19 cellular contexts compared by ENCODE assay signal in genomic region chr2:239651859-239652258, GRCh38.
DNase-seq lines count a peak whose midpoint lies in the region; ATAC-seq and TF ChIP-seq lines count a peak whose summit lies in the region.
"Had no signal": no experiment of that assay in that cellular context is flagged by ENCODE, and none has a peak within 500 bp of the region (broad histone marks: within the 10 kb centered on the region; RNA-seq: fewer than 3 reads in every experiment).

No MANE protein-coding gene starts in this region.

- peak overlapping the region in 1 of 2 donors; percentile 23 for H3K27ac Mint-ChIP-seq in activated naive CD4-positive, alpha-beta T cell treated with anti-CD3 and anti-CD28 coated beads, Interleukin-2, amount 50 U/mL, for 72 hours
- H3K27ac Mint-ChIP-seq in stimulated activated effector memory CD8-positive, alpha-beta T cell treated with anti-CD3 and anti-CD28 coated beads, Interleukin-12 subunit alpha, Interleukin-12 subunit beta, amount 100 ng/mL, for 72 hours, result no peak overlapping the region
- H3K27ac Mint-ChIP-seq: CD14-positive monocyte; CD4-positive, CD25-positive, alpha-beta regulatory T cell; CD8-positive, alpha-beta memory T cell had no signal

- H3K4me1 Mint-ChIP-seq in stimulated activated effector memory CD8-positive, alpha-beta T cell treated with anti-CD3 and anti-CD28 coated beads, Interleukin-12 subunit alpha, Interleukin-12 subunit beta, amount 100 ng/mL, for 72 hours, result peaks cover 11% of the 10 kb centered on the region

- no peak overlapping the region for H3K4me3 ChIP-seq in coronary artery
- H3K4me3 ChIP-seq: BLaER1 had no signal

- no peak for DNase-seq in activated naive CD4-positive, alpha-beta T cell treated with anti-CD3 and anti-CD28 coated beads, Interleukin-2, amount 50 U/mL, for 72 hours (ENCODE audit: low spot score in 2 of 2)
- no peak for DNase-seq in activated naive CD4-positive, alpha-beta T cell treated with Interleukin-2 at 50 U/mL for 16 hours
- peak; percentile 5 for DNase-seq in coronary artery (ENCODE audit: low spot score)
- no peak for DNase-seq in stimulated activated effector memory CD8-positive, alpha-beta T cell treated with anti-CD3 and anti-CD28 coated beads, Interleukin-12 subunit alpha, Interleukin-12 subunit beta, amount 100 ng/mL, for 72 hours (ENCODE audit: low spot score in 2 of 2)
- DNase-seq in putamen (ENCODE audit: low spot score), result no peak
- no peak for DNase-seq in DMS 273 (lab: John Stamatoyannopoulos, UW; ENCODE audit: unreplicated experiment)
- DNase-seq in NCI-H146 (lab: John Stamatoyannopoulos, UW), result no peak
- DNase-seq: 8988T; ACHN; BE2C; C1 segment of cervical spinal cord; CD4-positive, alpha-beta memory T cell; CD4-positive, CD25-positive, alpha-beta regulatory T cell; CD8-positive, alpha-beta memory T cell; COR-L47; DMS79 treated with DMSO at 0.1 percent for 48 hours; GF-D8 had no signal

- H3K27ac ChIP-seq in coronary artery, result no peak overlapping the region
- H3K27ac ChIP-seq: BLaER1 had no signal

- H3K4me3 Mint-ChIP-seq in stimulated activated effector memory CD8-positive, alpha-beta T cell treated with anti-CD3 and anti-CD28 coated beads, Interleukin-12 subunit alpha, Interleukin-12 subunit beta, amount 100 ng/mL, for 72 hours, result no peak overlapping the region
- H3K4me3 Mint-ChIP-seq: CD14-positive monocyte; CD4-positive, alpha-beta memory T cell; CD4-positive, CD25-positive, alpha-beta regulatory T cell; CD8-positive, alpha-beta memory T cell had no signal

- no peak for TF ChIP-seq CTCF in coronary artery (IDR thresholded peaks at IDR 0.05)

- peaks cover 0 to 8% of the 10 kb centered on the region in 2 donors for H3K36me3 Mint-ChIP-seq in activated naive CD4-positive, alpha-beta T cell treated with anti-CD3 and anti-CD28 coated beads, Interleukin-2, amount 50 U/mL, for 72 hours
- H3K36me3 Mint-ChIP-seq in stimulated activated effector memory CD8-positive, alpha-beta T cell treated with anti-CD3 and anti-CD28 coated beads, Interleukin-12 subunit alpha, Interleukin-12 subunit beta, amount 100 ng/mL, for 72 hours, result no peaks in the 10 kb centered on the region
- H3K36me3 Mint-ChIP-seq: CD14-positive monocyte; CD4-positive, CD25-positive, alpha-beta regulatory T cell had no signal

- ATAC-seq in activated naive CD4-positive, alpha-beta T cell treated with anti-CD3 and anti-CD28 coated beads, Interleukin-2, amount 50 U/mL, for 72 hours, result peak; percentile 29 to 81
- peak; percentile 37 for ATAC-seq in stimulated activated effector memory CD8-positive, alpha-beta T cell treated with anti-CD3 and anti-CD28 coated beads, Interleukin-12 subunit alpha, Interleukin-12 subunit beta, amount 100 ng/mL, for 72 hours

- H3K9me3 Mint-ChIP-seq in activated naive CD4-positive, alpha-beta T cell treated with anti-CD3 and anti-CD28 coated beads, Interleukin-2, amount 50 U/mL, for 72 hours, result peaks cover 5 to 8% of the 10 kb centered on the region in 2 donors
- peaks cover 5% of the 10 kb centered on the region for H3K9me3 Mint-ChIP-seq in stimulated activated effector memory CD8-positive, alpha-beta T cell treated with anti-CD3 and anti-CD28 coated beads, Interleukin-12 subunit alpha, Interleukin-12 subunit beta, amount 100 ng/mL, for 72 hours
